12 cellular contexts compared by ENCODE assay signal in the genomic region with DNA sequence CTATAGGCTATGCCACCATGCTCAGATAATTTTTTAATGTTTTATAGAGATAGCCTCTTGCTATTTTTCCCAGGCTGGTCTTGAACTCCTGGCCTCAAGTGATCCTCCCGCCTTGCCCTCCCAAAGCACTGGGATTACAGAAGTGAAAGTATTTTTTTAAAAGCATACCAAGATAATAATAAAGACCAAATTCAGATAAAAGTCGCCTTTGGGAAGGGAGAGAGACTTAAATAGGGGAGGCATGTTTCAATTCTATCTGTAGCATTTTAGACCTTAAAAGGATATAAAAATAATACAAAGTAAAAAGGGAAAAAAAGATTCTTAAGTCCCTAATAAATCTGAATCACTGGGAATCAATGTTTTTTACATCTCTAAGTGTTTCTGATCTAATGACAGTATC.
A peak's percentile ranks its signal among the peaks of the same experiment; 100 is the strongest.
DNase-seq lines count a peak whose midpoint lies in the region; ATAC-seq, FAIRE-seq and TF ChIP-seq lines count a peak whose summit lies in the region.
"Had no signal": no experiment of that assay in that cellular context is flagged by ENCODE, and none has a peak within 500 bp of the region (broad histone marks: within the 10 kb centered on the region; RNA-seq: fewer than 3 reads in every experiment).

No MANE protein-coding gene starts in this region.

- H3K27ac ChIP-seq in cardiac muscle cell (peak overlapping the region; percentile 32), K562 (ENCODE audit: extremely low read depth, low read depth, low read length) (no peak overlapping the region), transverse colon (peak overlapping the region; percentile 71 to 78 (median 73)), OCI-LY7 (ENCODE audit: low read depth, low read length, poor library complexity, severe bottlenecking) (no peak overlapping the region)
- H3K27ac ChIP-seq: HL-60, neutrophil had no signal

- H2AFZ ChIP-seq in K562 (ENCODE audit: low read depth, low read length) = no peak overlapping the region
- no peak overlapping the region for H2AFZ ChIP-seq in OCI-LY7 (ENCODE audit: low read length)

- WGBS in K562 (ENCODE audit: insufficient coverage, low coverage, missing lambda C conversion rate) = 0% methylated on average over 2 of the region's 2 CpGs
- WGBS in transverse colon (ENCODE audit: low coverage in 1 of 2), 2 donors = 69 to 74% methylated on average over 2 of the region's 2 CpGs

- no peak for FAIRE-seq in K562 (lab: Jason Lieb, UNC)

- H3K79me2 ChIP-seq in K562 (ENCODE audit: control insufficient read depth, insufficient read depth, low read length) (no peaks in the 10 kb centered on the region), OCI-LY7 (ENCODE audit: insufficient read depth, low read depth, low read length) (no peaks in the 10 kb centered on the region)

- no peaks in the 10 kb centered on the region for H3K27me3 ChIP-seq in cardiac muscle cell
- H3K27me3 ChIP-seq in K562 (ENCODE audit: control insufficient read depth in 2 of 2, insufficient read depth in 2 of 2, low read length in 2 of 2) = peaks cover 3 to 24% of the 10 kb centered on the region in 2 experiments; a peak in 3 of 5 replicates
- no peaks in the 10 kb centered on the region for H3K27me3 ChIP-seq in transverse colon
- H3K27me3 ChIP-seq: neutrophil had no signal

- no peaks in the 10 kb centered on the region for H3K9me1 ChIP-seq in K562 (ENCODE audit: control insufficient read depth, insufficient read depth, low read length)

- H4K20me1 ChIP-seq in K562 (replicated peaks; ENCODE audit: control insufficient read depth, insufficient read depth, low read length) (no peaks in the 10 kb centered on the region), OCI-LY7 (ENCODE audit: insufficient read depth, low read length) (no peaks in the 10 kb centered on the region)

- TF ChIP-seq EP300 in K562 (IDR thresholded peaks at IDR 0.05; ENCODE audit: low read length) = no peak
- no peak for TF ChIP-seq EP300 in transverse colon (IDR thresholded peaks at IDR 0.05; ENCODE audit: low read depth)

- POLR2A ChIA-PET in K562 (lab: Yijun Ruan, JAX) (interaction anchor here (1.3 kb wide), 1 partner anchor 10 kb away, joined by 5 read pairs; no protein-coding TSS in a partner anchor), OCI-LY7 (lab: Charles Lee) (no interaction called here)

- TF ChIP-seq CTCF in cardiac muscle cell (IDR thresholded peaks at IDR 0.05; ENCODE audit: low read depth, low read length) (no peak), K562 (IDR thresholded peaks at IDR 0.05 in 2 of 3, conservative IDR thresholded peaks at IDR 0.05 in 1 of 3; ENCODE audit: insufficient read depth in 2 of 3, low read depth in 1 of 3, low read length in 3 of 3) (no peak), transverse colon (IDR thresholded peaks at IDR 0.05) (no peak), OCI-LY7 (conservative IDR thresholded peaks at IDR 0.05; ENCODE audit: low read length) (no peak)

- TF ChIP-seq POLR2A in K562 (conservative IDR thresholded peaks at IDR 0.05) (no peak), transverse colon (IDR thresholded peaks at IDR 0.05) (no peak)

- H3K36me3 ChIP-seq in cardiac muscle cell = no peaks in the 10 kb centered on the region
- H3K36me3 ChIP-seq in K562 (ENCODE audit: control insufficient read depth, insufficient read depth, low read length) = no peaks in the 10 kb centered on the region
- H3K36me3 ChIP-seq in transverse colon = no peaks in the 10 kb centered on the region
- H3K36me3 ChIP-seq in OCI-LY7 (ENCODE audit: insufficient read depth, low read length) = no peaks in the 10 kb centered on the region
- H3K36me3 ChIP-seq: neutrophil had no signal

- no TSS peak for BruUV-seq in K562 (replicated peaks; lab: Mats Ljungman, UMichigan)
- BruUV-seq in OCI-LY7 (replicated peaks; lab: Mats Ljungman, UMichigan) = no TSS peak

- H3K4me3 ChIP-seq in cardiac muscle cell = no peak overlapping the region
- no peak overlapping the region for H3K4me3 ChIP-seq in K562
- H3K4me3 ChIP-seq in transverse colon = no peak overlapping the region
- H3K4me3 ChIP-seq in OCI-LY7 (ENCODE audit: low read depth, low read length, poor library complexity, severe bottlenecking) = no peak overlapping the region

- CTCF ChIA-PET in K562 (lab: Yijun Ruan, JAX; ENCODE audit: low intra/inter-chr PET ratio) = no interaction called here
- CTCF ChIA-PET in OCI-LY7 (lab: Charles Lee; ENCODE audit: unreplicated experiment) = no interaction called here

- intact Hi-C loops in Right ventricle myocardium superior (cut with DNase I) = no loop called here
- intact Hi-C loops in K562 (cut with micrococcal nuclease) = no loop called here
- intact Hi-C loops in transverse colon (cut with DNase I; ENCODE audit: low total_unique reads) = no loop called here
- intact Hi-C loops in OCI-LY7 (cut with micrococcal nuclease; ENCODE audit: unreplicated experiment) = no loop called here

- TF ChIP-seq RAD21 in K562 (CRISPR knock-in tag; conservative IDR thresholded peaks at IDR 0.05 in 1 of 2, IDR thresholded peaks at IDR 0.05 in 1 of 2) = no peak

- H3K9ac ChIP-seq in K562 (ENCODE audit: insufficient read depth in 1 of 2, low read depth in 2 of 2, low read length in 2 of 2) = no peak overlapping the region

- H3K9me3 ChIP-seq in cardiac muscle cell (ENCODE audit: low read depth) (no peaks in the 10 kb centered on the region), K562 (replicated peaks; ENCODE audit: control insufficient read depth, insufficient read depth, low read depth, low read length) (no peaks in the 10 kb centered on the region), transverse colon (no peaks in the 10 kb centered on the region), OCI-LY7 (ENCODE audit: low read length) (no peaks in the 10 kb centered on the region)
- H3K9me3 ChIP-seq: neutrophil had no signal

- in situ Hi-C loops in K562 (cut with MboI) = no loop called here
- in situ Hi-C loops in transverse colon (cut with MboI; ENCODE audit: low pct_ligation_motif_present in 1 of 4, low pct_unique_long_range_greater_than_20kb in 1 of 4, low sequenced_read_pairs in 3 of 4) = no loop called here

- H3K4me1 ChIP-seq in cardiac muscle cell (ENCODE audit: low read depth) (peaks cover 24% of the 10 kb centered on the region), K562 (replicated peaks in 1 of 2; ENCODE audit: control insufficient read depth in 2 of 2, insufficient read depth in 2 of 2, low read length in 2 of 2) (peaks cover 0 to 21% of the 10 kb centered on the region in 2 experiments; a peak in 3 of 5 replicates), transverse colon (peaks cover 14 to 43% (median 28%) of the 10 kb centered on the region in 4 donors), OCI-LY7 (ENCODE audit: insufficient read depth, low read length, poor library complexity, severe bottlenecking) (no peaks in the 10 kb centered on the region)

- no peak for DNase-seq in cardiac muscle cell (ENCODE audit: low read depth in 1 of 2, low spot score in 1 of 2)
- DNase-seq in Right ventricle myocardium superior = no peak
- no peak for DNase-seq in K562 (ENCODE audit: extremely low read depth in 1 of 4, low spot score in 3 of 4)
- peak; percentile 8 for DNase-seq in mesenteric fat pad (ENCODE audit: low spot score)
- no peak for DNase-seq in transverse colon
- DNase-seq in kidney glomerular epithelial cell (lab: John Stamatoyannopoulos, UW) = no peak
- DNase-seq in OCI-LY7 (ENCODE audit: low spot score) = no peak
- DNase-seq: activated naive CD8-positive, alpha-beta T cell treated with anti-CD3 and anti-CD28 coated beads, Interleukin-2, amount 10 ng/mL, durations not matched to agents 7 days and 5 days; H7 had no signal

- no peaks in the 10 kb centered on the region for H3K9me2 ChIP-seq in OCI-LY7 (ENCODE audit: insufficient read depth, low read length)

- ATAC-seq in Right ventricle myocardium superior (ENCODE audit: poor library complexity) = no peak
- no peak for ATAC-seq in K562
- ATAC-seq in HG02840 (IDR thresholded peaks at IDR 0.05; ENCODE audit: low FRiP score, unreplicated experiment) = no peak

- H3K4me2 ChIP-seq in K562 (ENCODE audit: insufficient read depth, low read length) (no peak overlapping the region), OCI-LY7 (ENCODE audit: low read length) (no peak overlapping the region)

TF ChIP-seq in K562, 482 proteins besides CTCF, POLR2A, EP300 and RAD21:
- TF ChIP-seq GTF2E2 (tag; IDR thresholded peaks at IDR 0.05) (0 out of 2 replicates have a peak, but pooled peaks have one; percentile 53), FOS (IDR thresholded peaks at IDR 0.05; ENCODE audit: extremely low read depth, insufficient read length) (no peak), DNMT1 (IDR thresholded peaks at IDR 0.05) (no peak), ZNF586 (CRISPR knock-in tag; conservative IDR thresholded peaks at IDR 0.05) (no peak), MAFG (tag; conservative IDR thresholded peaks at IDR 0.05) (no peak), HLTF (IDR thresholded peaks at IDR 0.05) (no peak)

Comparison
In these comparisons a context has a peak if more than half of its experiments do, and no peak if none do; other contexts are left out.
1. H3K27ac ChIP-seq: peak in cardiac muscle cell (single experiment) and transverse colon (4 of 4); none in K562 (single experiment) and OCI-LY7 (single experiment).